8 cellular contexts compared by ENCODE assay signal in genomic region chr1:40389871-40390560, GRCh38. TPM values are rescaled to one million over a fixed set of nuclear protein-coding genes. Genes with fewer than 3 reads are reported as not detected.
DNase-seq lines count a peak whose midpoint lies in the region; ATAC-seq and TF ChIP-seq lines count a peak whose summit lies in the region.

No MANE protein-coding gene starts in this region.

- no peak for TF ChIP-seq CTCF in HFF-Myc (IDR thresholded peaks at IDR 0.05; ENCODE audit: low read depth, low read length, missing control alignments)

- H3K27ac Mint-ChIP-seq in activated naive CD8-positive, alpha-beta T cell treated with anti-CD3 and anti-CD28 coated beads for 36 hours, result peak overlapping the region; percentile 96

- no peaks in the 10 kb centered on the region for H3K27me3 Mint-ChIP-seq in activated naive CD8-positive, alpha-beta T cell treated with anti-CD3 and anti-CD28 coated beads for 36 hours

- ATAC-seq in left ventricle myocardium superior, result peak; percentile 51

- intact Hi-C loops in left ventricle myocardium superior (cut with micrococcal nuclease), result loop anchor here (5.0 kb wide), 1 partner anchor 173 kb away; no protein-coding TSS in a partner anchor

- DNase-seq in HFF-Myc (ENCODE audit: extremely low read depth, low read depth) (peak; percentile 32), left ventricle myocardium superior (no peak), NCI-H82 treated with DMSO at 0.1 percent for 48 hours (lab: John Stamatoyannopoulos, UW; ENCODE audit: unreplicated experiment) (no peak), NAMALWA (ENCODE audit: low spot score) (no peak), SIG-M5 treated with dmso at 0.1 percent for 504 hours (lab: John Stamatoyannopoulos, UW; ENCODE audit: unreplicated experiment) (no peak)
- DNase-seq in activated naive CD8-positive, alpha-beta T cell treated with anti-CD3 and anti-CD28 coated beads for 36 hours, result no peak
- peak; percentile 24 for DNase-seq in stimulated activated naive CD4-positive, alpha-beta T cell treated with Interleukin-2 at 50 U/mL for 16 hours (lab: John Stamatoyannopoulos, UW)
- no peak for DNase-seq in NK-92 treated with Interleukin-12 subunit alpha and Interleukin-12 subunit beta, amount 100 ng/mL, for 24 hours (lab: John Stamatoyannopoulos, UW)

- H3K4me3 ChIP-seq in HFF-Myc (replicated peaks; ENCODE audit: low read depth, low read length), result no peak overlapping the region

- H3K9me3 Mint-ChIP-seq in activated naive CD8-positive, alpha-beta T cell treated with anti-CD3 and anti-CD28 coated beads for 36 hours, result no peaks in the 10 kb centered on the region

- peaks cover 62% of the 10 kb centered on the region for H3K36me3 Mint-ChIP-seq in activated naive CD8-positive, alpha-beta T cell treated with anti-CD3 and anti-CD28 coated beads for 36 hours

- peak overlapping the region; percentile 89 for H3K4me3 Mint-ChIP-seq in activated naive CD8-positive, alpha-beta T cell treated with anti-CD3 and anti-CD28 coated beads for 36 hours

- peaks cover 90% of the 10 kb centered on the region for H3K4me1 Mint-ChIP-seq in activated naive CD8-positive, alpha-beta T cell treated with anti-CD3 and anti-CD28 coated beads for 36 hours

RNA-seq across cellular contexts. Expression of gene SMAP2, which starts 16.5 kb away (rescaled TPM):
- total RNA-seq in activated naive CD8-positive, alpha-beta T cell treated with anti-CD3 and anti-CD28 coated beads for 36 hours, result 100 to 1,000 TPM; 160 to 162 TPM
- total RNA-seq in left ventricle myocardium superior, result 15.1 TPM

Comparison
In these comparisons a context has a peak if more than half of its experiments do, and no peak if none do; other contexts are left out.
1. DNase-seq: peak in HFF-Myc (single experiment) and stimulated activated naive CD4-positive, alpha-beta T cell treated with Interleukin-2 at 50 U/mL for 16 hours (single experiment); none in activated naive CD8-positive, alpha-beta T cell treated with anti-CD3 and anti-CD28 coated beads for 36 hours (single experiment), left ventricle myocardium superior (single experiment), NK-92 treated with Interleukin-12 subunit alpha and Interleukin-12 subunit beta, amount 100 ng/mL, for 24 hours (single experiment), NCI-H82 treated with DMSO at 0.1 percent for 48 hours (single experiment), NAMALWA (single experiment) and SIG-M5 treated with dmso at 0.1 percent for 504 hours (single experiment).